In genomic region chr2:219551863-219552381, GRCh38 we compare ENCODE assay signal across 7 cellular contexts. TPM values are rescaled to one million over a fixed set of nuclear protein-coding genes. Genes with fewer than 3 reads are reported as not detected.
DNase-seq lines count a peak whose midpoint lies in the region; ATAC-seq and TF ChIP-seq lines count a peak whose summit lies in the region.
"Had no signal": no experiment of that assay in that cellular context is flagged by ENCODE, and none has a peak within 500 bp of the region (broad histone marks: within the 10 kb centered on the region; RNA-seq: fewer than 3 reads in every experiment).

No MANE protein-coding gene starts in this region.

- peaks cover 6% of the 10 kb centered on the region for H3K4me1 Mint-ChIP-seq in T-helper 1 cell treated with Interleukin-12 subunit alpha and Interleukin-12 subunit beta and Interleukin-4 antibody, amounts not matched to agents 30 μg/mL and 1 μg/mL, for 36 hours (ENCODE audit: low read depth)

- no peaks in the 10 kb centered on the region for H3K9me3 Mint-ChIP-seq in T-helper 1 cell treated with Interleukin-12 subunit alpha and Interleukin-12 subunit beta and Interleukin-4 antibody, amounts not matched to agents 30 μg/mL and 1 μg/mL, for 36 hours

- peak overlapping the region; percentile 11 for H3K27ac Mint-ChIP-seq in T-helper 1 cell treated with Interleukin-12 subunit alpha and Interleukin-12 subunit beta and Interleukin-4 antibody, amounts not matched to agents 30 μg/mL and 1 μg/mL, for 36 hours

- no peak for TF ChIP-seq POLR2A in thyroid gland (IDR thresholded peaks at IDR 0.05)

- intact Hi-C loops in heart right ventricle (cut with DNase I): loop anchor here in 2 of 10 donors (5.0 kb wide), 1 partner anchor 45 kb away; the partner anchor contains the start of gene STK11IP (in 2 of the 2)
- intact Hi-C loops in thyroid gland (cut with DNase I): no loop called here

- ATAC-seq in heart right ventricle (peak in 7 of 8 donors; percentile 1 to 20 (median 7)), HG03439 (IDR thresholded peaks at IDR 0.05; ENCODE audit: unreplicated experiment) (no peak)

- H3K27ac ChIP-seq in heart right ventricle (peak overlapping the region in 2 of 10 donors; percentile 15 to 47), thyroid gland (peak overlapping the region in 1 of 3 donors; percentile 47)

- peaks cover 31% of the 10 kb centered on the region for H3K27me3 Mint-ChIP-seq in T-helper 1 cell treated with Interleukin-12 subunit alpha and Interleukin-12 subunit beta and Interleukin-4 antibody, amounts not matched to agents 30 μg/mL and 1 μg/mL, for 36 hours (ENCODE audit: low read depth)

- peak overlapping the region; percentile 72 for H3K4me3 Mint-ChIP-seq in T-helper 1 cell treated with Interleukin-12 subunit alpha and Interleukin-12 subunit beta and Interleukin-4 antibody, amounts not matched to agents 30 μg/mL and 1 μg/mL, for 36 hours

- H3K4me3 ChIP-seq in heart right ventricle (peak overlapping the region; percentile 10 to 72 (median 58)), thyroid gland (replicated peaks in 1 of 3) (peak overlapping the region in 2 of 3 donors; percentile 17 to 41)

- TF ChIP-seq CTCF in heart right ventricle (IDR thresholded peaks at IDR 0.05) (no peak), thyroid gland (IDR thresholded peaks at IDR 0.05) (no peak)

- H3K9me3 ChIP-seq in heart right ventricle (no peaks in the 10 kb centered on the region), thyroid gland (no peaks in the 10 kb centered on the region)

- H3K36me3 Mint-ChIP-seq in T-helper 1 cell treated with Interleukin-12 subunit alpha and Interleukin-12 subunit beta and Interleukin-4 antibody, amounts not matched to agents 30 μg/mL and 1 μg/mL, for 36 hours (ENCODE audit: low read depth): no peaks in the 10 kb centered on the region

- H3K36me3 ChIP-seq in heart right ventricle (peaks cover 0 to 28% (median 0%) of the 10 kb centered on the region in 9 donors), thyroid gland (no peaks in the 10 kb centered on the region)

- H3K4me1 ChIP-seq in heart right ventricle (peaks cover 12 to 22% (median 17%) of the 10 kb centered on the region in 9 donors), thyroid gland (peaks cover 16 to 21% of the 10 kb centered on the region in 2 donors)

- DNase-seq in T-helper 1 cell: no peak
- peak; percentile 76 for DNase-seq in NCI-H69 (lab: John Stamatoyannopoulos, UW)
- DNase-seq in heart right ventricle: no peak
- DNase-seq in thyroid gland: peak; percentile 59 to 65

- H3K27me3 ChIP-seq in heart right ventricle (peaks cover 0 to 50% (median 29%) of the 10 kb centered on the region in 7 donors), thyroid gland (no peaks in the 10 kb centered on the region)

- WGBS in heart right ventricle, 2 donors: 19 to 31% methylated on average over 30 to 31 of the region's 31 CpGs
- WGBS in thyroid gland, 2 donors: 2 to 6% methylated on average over 4 to 19 of the region's 31 CpGs

RNA-seq across cellular contexts. Expression of gene TMEM198, which starts 8.1 kb away (rescaled TPM):
- total RNA-seq in heart right ventricle: 1 to 10 TPM in 8 of 10 donors, under 1 TPM in 2; 0.59 to 3.5 (median 1.6) TPM
- 10 to 100 TPM in 1 of 2 donors, 1 to 10 TPM in 1; 3.0 to 10.7 TPM for polyA plus RNA-seq in heart right ventricle
- 10 to 100 TPM in 1 of 4 donors, 1 to 10 TPM in 3; 4.6 to 10.9 (median 5.4) TPM for total RNA-seq in thyroid gland

RNA-seq across cellular contexts. Expression of gene CHPF, which starts 8.3 kb away (rescaled TPM):
- total RNA-seq in heart right ventricle: 100 to 1,000 TPM in 4 of 10 donors, 10 to 100 TPM in 6; 66.5 to 166 (median 95.9) TPM
- polyA plus RNA-seq in heart right ventricle: 100 to 1,000 TPM in 1 of 2 donors, 10 to 100 TPM in 1; 76.9 to 221 TPM
- total RNA-seq in thyroid gland: 100 to 1,000 TPM in 3 of 4 donors, 10 to 100 TPM in 1; 57.2 to 194 (median 141) TPM

RNA-seq across cellular contexts. Expression of gene OBSL1, which starts 19.4 kb away (rescaled TPM):
- total RNA-seq in heart right ventricle (100 to 1,000 TPM; 161 to 277 (median 171) TPM), thyroid gland (100 to 1,000 TPM; 142 to 200 (median 170) TPM)
- 100 to 1,000 TPM; 108 to 310 TPM for polyA plus RNA-seq in heart right ventricle

RNA-seq across cellular contexts. Expression of gene INHA, which starts 20.2 kb away (rescaled TPM):
- total RNA-seq in heart right ventricle (1 to 10 TPM; 1.1 to 4.2 (median 2.5) TPM), thyroid gland (1 to 10 TPM in 1 of 4 donors, under 1 TPM in 2, not detected in 1; 0.50 to 1.1 (median 0.81) TPM)
- 10 to 100 TPM in 1 of 2 donors, 1 to 10 TPM in 1; 4.0 to 22.1 TPM for polyA plus RNA-seq in heart right ventricle
- total RNA-seq: glomerular endothelial cell had no signal

RNA-seq across cellular contexts. Expression of gene ASIC4, which starts 37.6 kb away (rescaled TPM):
- under 1 TPM in 5 of 10 donors, not detected in 5; 0.15 to 0.43 (median 0.20) TPM for total RNA-seq in heart right ventricle
- polyA plus RNA-seq in heart right ventricle: not detected
- not detected for total RNA-seq in thyroid gland
- total RNA-seq: glomerular endothelial cell had no signal

Comparison
In these comparisons a context has a peak if more than half of its experiments do, and no peak if none do; other contexts are left out.
1. DNase-seq: peak in NCI-H69 (single experiment) and thyroid gland (2 of 2); none in T-helper 1 cell (0 of 5) and heart right ventricle (0 of 2).